Comparison of ENCODE assay signal across 20 cellular contexts in the genomic region with DNA sequence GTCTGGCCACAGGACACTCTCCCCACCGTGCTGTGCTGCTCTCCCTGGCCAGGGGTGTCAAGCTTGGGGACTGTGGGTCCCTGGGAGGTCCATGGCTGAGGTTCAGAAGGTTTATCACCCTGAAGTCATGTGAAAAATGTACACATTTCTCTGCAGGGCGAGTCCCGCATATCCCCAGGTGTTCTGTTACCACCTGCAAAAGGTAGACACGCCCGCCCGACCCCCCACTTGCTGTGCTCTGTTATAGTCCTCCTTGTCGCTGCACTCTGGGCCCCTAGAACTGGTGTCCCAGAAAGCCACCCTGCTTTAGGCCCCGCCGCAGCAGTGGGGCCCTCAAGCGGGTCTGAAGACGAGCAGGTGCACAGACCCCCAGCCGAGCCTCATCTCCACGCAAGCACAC. TPM values are rescaled to one million over a fixed set of nuclear protein-coding genes. Genes with fewer than 3 reads are reported as not detected.
DNase-seq lines count a peak whose midpoint lies in the region; TF ChIP-seq lines count a peak whose summit lies in the region.
"Had no signal": no experiment of that assay in that cellular context is flagged by ENCODE, and none has a peak within 500 bp of the region (broad histone marks: within the 10 kb centered on the region; RNA-seq: fewer than 3 reads in every experiment).

No MANE protein-coding gene starts in this region.

- no peak overlapping the region for H3K4ac ChIP-seq in mesenchymal stem cell (ENCODE audit: low read depth in 1 of 2, low read length in 2 of 2)

- H3K9ac ChIP-seq in mesenchymal stem cell (ENCODE audit: low read length), result no peak overlapping the region

- POLR2A ChIA-PET in activated CD4-positive, alpha-beta T cell treated with anti-CD3 and anti-CD28 coated beads, Interleukin-2, amount 10 ng/mL, durations not matched to agents 7 days and 5 days (lab: Charles Lee), result no interaction called here

- no peak overlapping the region for H2BK120ac ChIP-seq in mesenchymal stem cell (ENCODE audit: low read depth, low read length)

- peaks cover 30% of the 10 kb centered on the region for H3K4me1 ChIP-seq in mesenchymal stem cell (ENCODE audit: control insufficient read depth, insufficient read depth, low read depth, low read length)
- H3K4me1 ChIP-seq: BE2C, thyroid gland had no signal

- H4K91ac ChIP-seq in mesenchymal stem cell (ENCODE audit: low read length), result no peak overlapping the region

- H3K4me3 Mint-ChIP-seq in activated CD4-positive, alpha-beta T cell treated with anti-CD3 and anti-CD28 coated beads, Interleukin-2, amount 10 ng/mL, durations not matched to agents 7 days and 5 days, result no peak overlapping the region
- H3K4me3 Mint-ChIP-seq in chondrocyte (ENCODE audit: unreplicated experiment), result no peak overlapping the region
- H3K4me3 Mint-ChIP-seq: activated naive CD4-positive, alpha-beta T cell treated with anti-CD3 and anti-CD28 coated beads, Interleukin-2, amount 10 ng/mL, durations not matched to agents 7 days and 5 days had no signal

- H3K9me3 Mint-ChIP-seq in activated CD4-positive, alpha-beta T cell treated with anti-CD3 and anti-CD28 coated beads, Interleukin-2, amount 10 ng/mL, durations not matched to agents 7 days and 5 days, result no peaks in the 10 kb centered on the region
- H3K9me3 Mint-ChIP-seq in chondrocyte (ENCODE audit: low read depth), result no peaks in the 10 kb centered on the region
- H3K9me3 Mint-ChIP-seq: activated naive CD4-positive, alpha-beta T cell treated with anti-CD3 and anti-CD28 coated beads, Interleukin-2, amount 10 ng/mL, durations not matched to agents 7 days and 5 days had no signal

- WGBS in mesenchymal stem cell, result 95% methylated on average over 13 of the region's 13 CpGs

- no peak overlapping the region for H3K14ac ChIP-seq in mesenchymal stem cell (ENCODE audit: low read length in 2 of 2)

- no peak overlapping the region for H3K23ac ChIP-seq in mesenchymal stem cell (ENCODE audit: low read length in 2 of 2)

- peak overlapping the region; percentile 59 for H3K27ac ChIP-seq in mesenchymal stem cell (ENCODE audit: low read length, poor library complexity, severe bottlenecking)
- H3K27ac ChIP-seq: 22Rv1, thyroid gland had no signal

- no peak overlapping the region for H2AFZ ChIP-seq in mesenchymal stem cell (ENCODE audit: low read depth, low read length)

- H2BK5ac ChIP-seq in mesenchymal stem cell (ENCODE audit: low read depth, low read length, poor library complexity, severe bottlenecking), result no peak overlapping the region

- peaks cover 38 to 70% of the 10 kb centered on the region in 2 experiments for H3K36me3 ChIP-seq in mesenchymal stem cell (ENCODE audit: control insufficient read depth in 1 of 2, insufficient read depth in 2 of 2, low read depth in 1 of 2, low read length in 2 of 2)

- no peak for DNase-seq in activated CD4-positive, alpha-beta T cell treated with anti-CD3 and anti-CD28 coated beads, Interleukin-2, amount 10 ng/mL, durations not matched to agents 7 days and 5 days
- DNase-seq in activated CD4-positive, alpha-beta T cell treated with anti-CD3 and anti-CD28 coated beads for 48 hours, result no peak
- DNase-seq in chondrocyte (ENCODE audit: low spot score) (no peak), mesenchymal stem cell (no peak), SW 1271 (lab: John Stamatoyannopoulos, UW) (no peak), OCI-M1 (lab: John Stamatoyannopoulos, UW) (no peak), T1000 (lab: John Stamatoyannopoulos, UW) (no peak), SK-N-DZ (ENCODE audit: low spot score) (no peak)
- DNase-seq: activated CD4-positive, alpha-beta T cell treated with anti-CD3 and anti-CD28 coated beads, Interleukin-2, amount 50 U/mL, for 4 hours; activated naive CD4-positive, alpha-beta T cell treated with anti-CD3 and anti-CD28 coated beads, Interleukin-2, amount 10 ng/mL, durations not matched to agents 7 days and 5 days; activated T-cell treated with anti-CD3 and anti-CD28 coated beads for 4 hours; anterior cingulate cortex; BE2C; hippocampal formation; NCI-H524 treated with DMSO at 0.1 percent for 48 hours; SHP77; stimulated activated CD4-positive, alpha-beta T cell treated with anti-CD3 and anti-CD28 coated beads, Interleukin-12 subunit alpha, Interleukin-12 subunit beta, amount 100 ng/mL, for 4 hours; T-helper 1 cell; thyroid gland had no signal

- H3K27ac Mint-ChIP-seq in activated CD4-positive, alpha-beta T cell treated with anti-CD3 and anti-CD28 coated beads, Interleukin-2, amount 10 ng/mL, durations not matched to agents 7 days and 5 days, result peak overlapping the region; percentile 31
- peak overlapping the region; percentile 90 for H3K27ac Mint-ChIP-seq in chondrocyte (ENCODE audit: unreplicated experiment)
- H3K27ac Mint-ChIP-seq: activated naive CD4-positive, alpha-beta T cell treated with anti-CD3 and anti-CD28 coated beads, Interleukin-2, amount 10 ng/mL, durations not matched to agents 7 days and 5 days had no signal

- H3K27me3 ChIP-seq in mesenchymal stem cell (ENCODE audit: control insufficient read depth in 1 of 2, insufficient read depth in 1 of 2, low read length in 2 of 2), result no peaks in the 10 kb centered on the region
- H3K27me3 ChIP-seq: BE2C, thyroid gland had no signal

- no peaks in the 10 kb centered on the region for H3K27me3 Mint-ChIP-seq in activated CD4-positive, alpha-beta T cell treated with anti-CD3 and anti-CD28 coated beads, Interleukin-2, amount 10 ng/mL, durations not matched to agents 7 days and 5 days
- no peaks in the 10 kb centered on the region for H3K27me3 Mint-ChIP-seq in chondrocyte (ENCODE audit: low read depth)
- H3K27me3 Mint-ChIP-seq: activated naive CD4-positive, alpha-beta T cell treated with anti-CD3 and anti-CD28 coated beads, Interleukin-2, amount 10 ng/mL, durations not matched to agents 7 days and 5 days had no signal

- H4K8ac ChIP-seq in mesenchymal stem cell (ENCODE audit: low read length), result no peak overlapping the region

- H2BK12ac ChIP-seq in mesenchymal stem cell (ENCODE audit: low read length in 2 of 2), result no peak overlapping the region

- no peak overlapping the region for H2BK15ac ChIP-seq in mesenchymal stem cell (ENCODE audit: low read depth, poor library complexity, severe bottlenecking)

- TF ChIP-seq CTCF in chondrocyte (IDR thresholded peaks at IDR 0.05), result no peak

- peak overlapping the region; percentile 64 for H2AK5ac ChIP-seq in mesenchymal stem cell (ENCODE audit: low read length, severe bottlenecking)

- peaks cover 4% of the 10 kb centered on the region for H3K4me1 Mint-ChIP-seq in activated CD4-positive, alpha-beta T cell treated with anti-CD3 and anti-CD28 coated beads, Interleukin-2, amount 10 ng/mL, durations not matched to agents 7 days and 5 days
- peaks cover 46% of the 10 kb centered on the region for H3K4me1 Mint-ChIP-seq in chondrocyte (ENCODE audit: low read depth)
- H3K4me1 Mint-ChIP-seq: activated naive CD4-positive, alpha-beta T cell treated with anti-CD3 and anti-CD28 coated beads, Interleukin-2, amount 10 ng/mL, durations not matched to agents 7 days and 5 days had no signal

- H3K4me3 ChIP-seq in mesenchymal stem cell (ENCODE audit: insufficient read depth in 1 of 2, low read depth in 1 of 2, low read length in 2 of 2), result no peak overlapping the region
- H3K4me3 ChIP-seq: thyroid gland had no signal

- H3K4me2 ChIP-seq in mesenchymal stem cell (ENCODE audit: low read length, poor library complexity, severe bottlenecking), result no peak overlapping the region

- H3K18ac ChIP-seq in mesenchymal stem cell (ENCODE audit: low read depth in 1 of 2, low read length in 2 of 2), result no peak overlapping the region

- peaks cover 33% of the 10 kb centered on the region for H3K36me3 Mint-ChIP-seq in activated CD4-positive, alpha-beta T cell treated with anti-CD3 and anti-CD28 coated beads, Interleukin-2, amount 10 ng/mL, durations not matched to agents 7 days and 5 days (ENCODE audit: low read depth)
- peaks cover 18% of the 10 kb centered on the region for H3K36me3 Mint-ChIP-seq in chondrocyte (ENCODE audit: low read depth)

- CTCF ChIA-PET in activated CD4-positive, alpha-beta T cell treated with anti-CD3 and anti-CD28 coated beads, Interleukin-2, amount 10 ng/mL, durations not matched to agents 7 days and 5 days (lab: Charles Lee), result interaction anchor here (3.9 kb wide), 1 partner anchor 16 kb away, joined by 20 read pairs; a partner anchor contains a TSS

- peaks cover 3% of the 10 kb centered on the region for H3K79me1 ChIP-seq in mesenchymal stem cell (replicated peaks; ENCODE audit: low read length, poor library complexity, severe bottlenecking)

- no peaks in the 10 kb centered on the region for H3K9me3 ChIP-seq in mesenchymal stem cell (ENCODE audit: control insufficient read depth, low read length)
- H3K9me3 ChIP-seq: BE2C, thyroid gland had no signal

RNA-seq across cellular contexts. Expression of a gene that starts 11.8 kb away (rescaled TPM):
- 10 to 100 TPM; 56.5 to 65.2 TPM for total RNA-seq in activated CD4-positive, alpha-beta T cell treated with anti-CD3 and anti-CD28 coated beads, Interleukin-2, amount 10 ng/mL, durations not matched to agents 7 days and 5 days
- total RNA-seq in chondrocyte, result 59.2 to 65.9 TPM (median 63.0 TPM) in 3 replicates
- 54.4 TPM for polyA plus RNA-seq in mesenchymal stem cell (2013, experiment 1 of 2)
- polyA plus RNA-seq in mesenchymal stem cell (2013, experiment 2 of 2), result 54.1 TPM
- 101 and 120 TPM in 2 replicates for polyA plus RNA-seq in SK-N-DZ (2014; cell fraction: cytosol; rRNA removed)
- polyA plus RNA-seq in SK-N-DZ (2014; cell fraction: nucleus; rRNA removed), result 54.7 and 72.5 TPM in 2 replicates

RNA-seq across cellular contexts. Expression of a gene that starts 16.1 kb away (rescaled TPM):
- 100 to 1,000 TPM; 101 to 108 TPM for total RNA-seq in activated CD4-positive, alpha-beta T cell treated with anti-CD3 and anti-CD28 coated beads, Interleukin-2, amount 10 ng/mL, durations not matched to agents 7 days and 5 days
- 53.8 to 66.0 TPM (median 56.4 TPM) in 3 replicates for total RNA-seq in chondrocyte
- polyA plus RNA-seq in mesenchymal stem cell (2013, experiment 1 of 2), result 35.8 TPM
- polyA plus RNA-seq in mesenchymal stem cell (2013, experiment 2 of 2), result 29.0 TPM
- 47.5 and 48.9 TPM in 2 replicates for polyA plus RNA-seq in SK-N-DZ (2014; cell fraction: cytosol; rRNA removed)
- 345 and 445 TPM in 2 replicates for polyA plus RNA-seq in SK-N-DZ (2014; cell fraction: nucleus; rRNA removed)
